In the genomic region with DNA sequence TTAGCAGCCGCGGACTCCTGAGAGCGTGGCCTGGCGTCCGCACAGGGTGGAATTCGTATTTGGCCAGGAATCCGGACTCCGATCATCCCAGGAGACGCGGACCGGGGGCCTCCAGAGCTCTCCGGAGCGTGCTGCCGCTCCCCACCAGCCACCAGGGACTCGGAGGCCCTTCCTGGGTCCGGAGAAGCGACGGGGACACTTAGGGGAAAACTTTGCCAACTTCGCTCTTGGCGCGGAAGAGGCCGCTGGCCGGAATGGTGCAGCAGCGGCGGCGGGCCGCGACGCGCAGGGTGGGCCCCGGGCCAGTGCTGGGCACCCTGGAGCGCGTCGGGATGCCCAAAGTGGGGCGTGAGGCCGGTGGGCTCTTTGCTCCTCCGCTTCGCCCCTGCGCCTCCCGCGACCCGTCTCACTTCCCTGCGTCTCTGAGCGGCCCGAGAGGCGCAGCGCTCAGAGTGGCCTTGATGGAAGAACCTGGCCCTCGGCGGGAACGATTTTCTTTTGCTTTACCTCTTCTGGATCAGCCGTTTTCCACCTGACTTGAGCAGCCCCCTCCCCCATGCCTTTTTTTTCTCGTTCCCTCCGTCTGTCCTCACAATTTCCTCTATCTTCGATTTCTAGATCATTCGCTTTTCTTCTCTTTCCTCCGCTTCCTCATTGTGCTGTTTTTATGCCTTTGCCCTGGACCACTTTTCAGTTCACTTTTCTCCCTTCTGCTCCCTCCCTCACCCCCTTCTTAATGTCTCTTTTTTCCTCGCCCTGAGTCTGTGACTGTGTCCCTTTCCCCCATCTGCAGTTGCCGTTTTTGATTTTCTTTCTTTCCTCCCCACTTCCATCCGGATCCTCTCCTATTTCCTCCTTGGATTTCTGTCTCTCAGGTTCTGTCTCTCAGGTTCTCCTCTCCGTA, we compare ENCODE assay signal across 1 cellular context.
TF ChIP-seq lines count a peak whose summit lies in the region.

No MANE protein-coding gene starts in this region.

TF ChIP-seq in SK-N-SH, 30 proteins besides CTCF, POLR2A, EP300 and RAD21 (continued from another document):
- TF ChIP-seq RXRA (IDR thresholded peaks at IDR 0.05; ENCODE audit: borderline replicate concordance, low read depth): no peak
- TF ChIP-seq RFX5 (IDR thresholded peaks at IDR 0.05; ENCODE audit: low read length): no peak
- no peak for TF ChIP-seq YY1 (IDR thresholded peaks at IDR 0.05; ENCODE audit: low read depth)
- TF ChIP-seq, protein P1, sequence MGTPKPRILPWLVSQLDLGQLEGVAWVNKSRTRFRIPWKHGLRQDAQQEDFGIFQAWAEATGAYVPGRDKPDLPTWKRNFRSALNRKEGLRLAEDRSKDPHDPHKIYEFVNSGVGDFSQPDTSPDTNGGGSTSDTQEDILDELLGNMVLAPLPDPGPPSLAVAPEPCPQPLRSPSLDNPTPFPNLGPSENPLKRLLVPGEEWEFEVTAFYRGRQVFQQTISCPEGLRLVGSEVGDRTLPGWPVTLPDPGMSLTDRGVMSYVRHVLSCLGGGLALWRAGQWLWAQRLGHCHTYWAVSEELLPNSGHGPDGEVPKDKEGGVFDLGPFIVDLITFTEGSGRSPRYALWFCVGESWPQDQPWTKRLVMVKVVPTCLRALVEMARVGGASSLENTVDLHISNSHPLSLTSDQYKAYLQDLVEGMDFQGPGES (IDR thresholded peaks at IDR 0.05; ENCODE audit: low read depth, low read length): no peak
- no peak for TF ChIP-seq GABPA (IDR thresholded peaks at IDR 0.05; ENCODE audit: low read depth)
- TF ChIP-seq, protein P2, sequence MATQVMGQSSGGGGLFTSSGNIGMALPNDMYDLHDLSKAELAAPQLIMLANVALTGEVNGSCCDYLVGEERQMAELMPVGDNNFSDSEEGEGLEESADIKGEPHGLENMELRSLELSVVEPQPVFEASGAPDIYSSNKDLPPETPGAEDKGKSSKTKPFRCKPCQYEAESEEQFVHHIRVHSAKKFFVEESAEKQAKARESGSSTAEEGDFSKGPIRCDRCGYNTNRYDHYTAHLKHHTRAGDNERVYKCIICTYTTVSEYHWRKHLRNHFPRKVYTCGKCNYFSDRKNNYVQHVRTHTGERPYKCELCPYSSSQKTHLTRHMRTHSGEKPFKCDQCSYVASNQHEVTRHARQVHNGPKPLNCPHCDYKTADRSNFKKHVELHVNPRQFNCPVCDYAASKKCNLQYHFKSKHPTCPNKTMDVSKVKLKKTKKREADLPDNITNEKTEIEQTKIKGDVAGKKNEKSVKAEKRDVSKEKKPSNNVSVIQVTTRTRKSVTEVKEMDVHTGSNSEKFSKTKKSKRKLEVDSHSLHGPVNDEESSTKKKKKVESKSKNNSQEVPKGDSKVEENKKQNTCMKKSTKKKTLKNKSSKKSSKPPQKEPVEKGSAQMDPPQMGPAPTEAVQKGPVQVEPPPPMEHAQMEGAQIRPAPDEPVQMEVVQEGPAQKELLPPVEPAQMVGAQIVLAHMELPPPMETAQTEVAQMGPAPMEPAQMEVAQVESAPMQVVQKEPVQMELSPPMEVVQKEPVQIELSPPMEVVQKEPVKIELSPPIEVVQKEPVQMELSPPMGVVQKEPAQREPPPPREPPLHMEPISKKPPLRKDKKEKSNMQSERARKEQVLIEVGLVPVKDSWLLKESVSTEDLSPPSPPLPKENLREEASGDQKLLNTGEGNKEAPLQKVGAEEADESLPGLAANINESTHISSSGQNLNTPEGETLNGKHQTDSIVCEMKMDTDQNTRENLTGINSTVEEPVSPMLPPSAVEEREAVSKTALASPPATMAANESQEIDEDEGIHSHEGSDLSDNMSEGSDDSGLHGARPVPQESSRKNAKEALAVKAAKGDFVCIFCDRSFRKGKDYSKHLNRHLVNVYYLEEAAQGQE (IDR thresholded peaks at IDR 0.05; ENCODE audit: low read depth, low read length): no peak
- TF ChIP-seq, protein P3, sequence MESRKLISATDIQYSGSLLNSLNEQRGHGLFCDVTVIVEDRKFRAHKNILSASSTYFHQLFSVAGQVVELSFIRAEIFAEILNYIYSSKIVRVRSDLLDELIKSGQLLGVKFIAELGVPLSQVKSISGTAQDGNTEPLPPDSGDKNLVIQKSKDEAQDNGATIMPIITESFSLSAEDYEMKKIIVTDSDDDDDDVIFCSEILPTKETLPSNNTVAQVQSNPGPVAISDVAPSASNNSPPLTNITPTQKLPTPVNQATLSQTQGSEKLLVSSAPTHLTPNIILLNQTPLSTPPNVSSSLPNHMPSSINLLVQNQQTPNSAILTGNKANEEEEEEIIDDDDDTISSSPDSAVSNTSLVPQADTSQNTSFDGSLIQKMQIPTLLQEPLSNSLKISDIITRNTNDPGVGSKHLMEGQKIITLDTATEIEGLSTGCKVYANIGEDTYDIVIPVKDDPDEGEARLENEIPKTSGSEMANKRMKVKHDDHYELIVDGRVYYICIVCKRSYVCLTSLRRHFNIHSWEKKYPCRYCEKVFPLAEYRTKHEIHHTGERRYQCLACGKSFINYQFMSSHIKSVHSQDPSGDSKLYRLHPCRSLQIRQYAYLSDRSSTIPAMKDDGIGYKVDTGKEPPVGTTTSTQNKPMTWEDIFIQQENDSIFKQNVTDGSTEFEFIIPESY (IDR thresholded peaks at IDR 0.05; ENCODE audit: borderline replicate concordance, low read depth): no peak
- TF ChIP-seq, protein P4, sequence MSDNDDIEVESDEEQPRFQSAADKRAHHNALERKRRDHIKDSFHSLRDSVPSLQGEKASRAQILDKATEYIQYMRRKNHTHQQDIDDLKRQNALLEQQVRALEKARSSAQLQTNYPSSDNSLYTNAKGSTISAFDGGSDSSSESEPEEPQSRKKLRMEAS (IDR thresholded peaks at IDR 0.05; ENCODE audit: low read depth): no peak
- TF ChIP-seq, protein P5, sequence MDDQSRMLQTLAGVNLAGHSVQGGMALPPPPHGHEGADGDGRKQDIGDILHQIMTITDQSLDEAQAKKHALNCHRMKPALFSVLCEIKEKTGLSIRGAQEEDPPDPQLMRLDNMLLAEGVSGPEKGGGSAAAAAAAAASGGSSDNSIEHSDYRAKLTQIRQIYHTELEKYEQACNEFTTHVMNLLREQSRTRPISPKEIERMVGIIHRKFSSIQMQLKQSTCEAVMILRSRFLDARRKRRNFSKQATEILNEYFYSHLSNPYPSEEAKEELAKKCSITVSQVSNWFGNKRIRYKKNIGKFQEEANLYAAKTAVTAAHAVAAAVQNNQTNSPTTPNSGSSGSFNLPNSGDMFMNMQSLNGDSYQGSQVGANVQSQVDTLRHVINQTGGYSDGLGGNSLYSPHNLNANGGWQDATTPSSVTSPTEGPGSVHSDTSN (IDR thresholded peaks at IDR 0.05): no peak
- no peak for TF ChIP-seq CHD2 (IDR thresholded peaks at IDR 0.05; ENCODE audit: low read length, partially characterized antibody)
TF ChIP-seq in SK-N-SH: peak in this region for 0.
